In genomic region chr1:234683856-234684632, GRCh38 we compare ENCODE assay signal across 8 cellular contexts.
A peak's percentile ranks its signal among the peaks of the same experiment; 100 is the strongest.
DNase-seq lines count a peak whose midpoint lies in the region; ATAC-seq, FAIRE-seq and TF ChIP-seq lines count a peak whose summit lies in the region.

No MANE protein-coding gene starts in this region.

- H3K4me1 ChIP-seq in DND-41 (ENCODE audit: insufficient read depth, low read length) (no peaks in the 10 kb centered on the region), pancreas (peaks cover 0 to 20% (median 12%) of the 10 kb centered on the region in 3 donors)

- no peaks in the 10 kb centered on the region for H3K9me3 Mint-ChIP-seq in endothelial cell (ENCODE audit: unreplicated experiment)

- H3K27me3 Mint-ChIP-seq in endothelial cell (ENCODE audit: unreplicated experiment), result peaks cover 3% of the 10 kb centered on the region

- WGBS in pancreas, 2 donors, result 45 to 59% methylated on average over 10 of the region's 10 CpGs

- peak; percentile 90 for FAIRE-seq in RCC 7860 (lab: Jason Lieb, UNC)
- no peak for FAIRE-seq in pancreas (lab: Jason Lieb, UNC)

- H3K36me3 ChIP-seq in DND-41 (ENCODE audit: insufficient read depth, low read length), result no peaks in the 10 kb centered on the region
- H3K36me3 ChIP-seq in pancreas, result no peaks in the 10 kb centered on the region

- H4K20me1 ChIP-seq in DND-41 (ENCODE audit: insufficient read depth, low read length), result no peaks in the 10 kb centered on the region

- ATAC-seq in DND-41 (ENCODE audit: insufficient read depth, low read depth), result no peak
- peak; percentile 99 to 100 (median 100) for ATAC-seq in pancreas
- no peak for ATAC-seq in HG03439 (IDR thresholded peaks at IDR 0.05; ENCODE audit: unreplicated experiment)

- TF ChIP-seq CTCF in DND-41 (IDR thresholded peaks at IDR 0.05; ENCODE audit: borderline replicate concordance, extremely low read depth, low read length, poor library complexity, severe bottlenecking) (no peak), fibroblast of pulmonary artery (IDR thresholded peaks at IDR 0.05; ENCODE audit: low read length, missing control alignments) (no peak), pancreas (IDR thresholded peaks at IDR 0.05) (no peak), endothelial cell (IDR thresholded peaks at IDR 0.05; ENCODE audit: unreplicated experiment) (no peak), coronary artery (IDR thresholded peaks at IDR 0.05) (no peak)

- H3K27ac ChIP-seq in DND-41 (ENCODE audit: low read length) (no peak overlapping the region), pancreas (peak overlapping the region; percentile 33 to 75 (median 66)), coronary artery (peak overlapping the region in 1 of 2 donors; percentile 49)

- H3K4me3 Mint-ChIP-seq in endothelial cell (ENCODE audit: unreplicated experiment), result no peak overlapping the region

- no peak overlapping the region for H3K4me2 ChIP-seq in DND-41 (ENCODE audit: insufficient read depth, low read length)

- intact Hi-C loops in pancreas (cut with DNase I), result no loop called here

- H3K36me3 Mint-ChIP-seq in endothelial cell (ENCODE audit: low read depth, unreplicated experiment), result peaks cover 4% of the 10 kb centered on the region

- no peaks in the 10 kb centered on the region for H3K27me3 ChIP-seq in DND-41 (ENCODE audit: insufficient read depth, low read length, poor library complexity)
- H3K27me3 ChIP-seq in pancreas, result no peaks in the 10 kb centered on the region

- H3K4me1 Mint-ChIP-seq in endothelial cell (ENCODE audit: unreplicated experiment), result no peaks in the 10 kb centered on the region

- peak overlapping the region; percentile 17; the same call in 1 of the 2 replicates for H2AFZ ChIP-seq in DND-41 (ENCODE audit: low read depth, low read length)

- H3K9me3 ChIP-seq in DND-41 (ENCODE audit: insufficient read depth, low read length, severe bottlenecking) (peaks cover 7% of the 10 kb centered on the region), pancreas (no peaks in the 10 kb centered on the region)

- no peak overlapping the region for H3K9ac ChIP-seq in DND-41 (ENCODE audit: low read depth, low read length)

- no peak overlapping the region for H3K27ac Mint-ChIP-seq in endothelial cell (ENCODE audit: unreplicated experiment)

- DNase-seq in DND-41, result no peak
- peak; percentile 79 for DNase-seq in RCC 7860 (ENCODE audit: low spot score)
- peak; percentile 88 for DNase-seq in fibroblast of pulmonary artery (ENCODE audit: low read depth)
- DNase-seq in pancreas, result peak in 4 of 6 donors; percentile 71 to 86 (median 83)
- DNase-seq in T-helper 2 cell, result no peak
- no peak for DNase-seq in endothelial cell (ENCODE audit: low spot score)
- DNase-seq in coronary artery (ENCODE audit: low spot score), result no peak

- no peak overlapping the region for H3K4me3 ChIP-seq in DND-41 (ENCODE audit: low read depth in 1 of 2, low read length in 2 of 2)
- H3K4me3 ChIP-seq in fibroblast of pulmonary artery (replicated peaks; ENCODE audit: low read depth, low read length), result no peak overlapping the region
- H3K4me3 ChIP-seq in pancreas, result no peak overlapping the region
- H3K4me3 ChIP-seq in coronary artery, result no peak overlapping the region

- no peaks in the 10 kb centered on the region for H3K79me2 ChIP-seq in DND-41 (ENCODE audit: insufficient read depth, low read length)

Comparison
In these comparisons a context has a peak if more than half of its experiments do, and no peak if none do; other contexts are left out.
1. ATAC-seq: peak in pancreas (4 of 4); none in DND-41 (single experiment) and HG03439 (single experiment).
2. DNase-seq: peak in RCC 7860 (single experiment), fibroblast of pulmonary artery (single experiment) and pancreas (4 of 6); none in DND-41 (single experiment), T-helper 2 cell (0 of 5), endothelial cell (single experiment) and coronary artery (single experiment).